ENCODE assay signal across 34 cellular contexts in the genomic region with DNA sequence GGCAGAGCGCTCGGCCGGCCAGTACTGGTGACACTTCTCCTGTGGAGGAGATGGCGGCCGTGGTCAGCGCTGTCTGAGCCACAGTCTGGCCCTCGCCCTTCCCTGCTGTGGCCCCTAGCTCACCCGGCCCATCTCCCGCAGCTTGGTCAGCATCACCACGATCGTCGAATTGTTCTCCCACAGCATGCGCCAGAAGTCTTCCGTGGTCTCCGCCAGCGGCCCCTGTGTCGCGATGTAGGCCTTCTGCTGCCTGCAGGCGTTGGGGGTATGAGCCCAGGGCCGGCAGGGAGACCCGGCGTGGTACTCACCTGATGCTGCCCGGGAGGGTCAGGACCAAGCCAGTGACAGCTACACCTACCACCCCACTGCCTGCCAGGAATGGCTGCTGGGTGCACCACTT.
"Had no signal": no experiment of that assay in that cellular context is flagged by ENCODE, and none has a peak within 500 bp of the region (broad histone marks: within the 10 kb centered on the region; RNA-seq: fewer than 3 reads in every experiment).

No MANE protein-coding gene starts in this region.

- H3K4me1 Mint-ChIP-seq: activated B cell treated with CpG ODN at 0.5 μM for 24 hours; activated CD4-positive, alpha-beta T cell treated with anti-CD3 and anti-CD28 coated beads, Interleukin-2, amount 10 ng/mL, durations not matched to agents 24 days and 14 days; activated naive CD8-positive, alpha-beta T cell treated with anti-CD3 and anti-CD28 coated beads for 36 hours; activated T-helper 17 cell treated with anti-CD3 and anti-CD28 coated beads, Interleukin-2, amount 50 U/mL, for 72 hours had no signal

- H3K4me1 ChIP-seq: adrenal gland, body of pancreas, breast epithelium had no signal

- H3K27me3 ChIP-seq: adrenal gland, body of pancreas, brain microvascular endothelial cell, breast epithelium had no signal

- H3K36me3 Mint-ChIP-seq: activated CD4-positive, alpha-beta memory T cell treated with anti-CD3 and anti-CD28 coated beads for 36 hours had no signal

- DNase-seq: activated B cell treated with CpG ODN at 0.5 μM for 24 hours; activated CD4-positive, alpha-beta memory T cell treated with anti-CD3 and anti-CD28 coated beads for 36 hours; activated CD4-positive, alpha-beta T cell treated with anti-CD3 and anti-CD28 coated beads for 4 hours; activated CD4-positive, alpha-beta T cell treated with anti-CD3 and anti-CD28 coated beads, Interleukin-2, amount 10 ng/mL, durations not matched to agents 24 days and 14 days; activated CD4-positive, alpha-beta T cell treated with anti-CD3 and anti-CD28 coated beads, Interleukin-2, amount 50 U/mL, for 1 hour; activated CD4-positive, alpha-beta T cell treated with anti-CD3 and anti-CD28 coated beads, Interleukin-2, amount 50 U/mL, for 4 hours; activated CD4-positive, CD25-positive, alpha-beta regulatory T cell treated with anti-CD3 and anti-CD28 coated beads, Interleukin-2, amount 50 U/mL, for 72 hours; activated CD8-positive, alpha-beta memory T cell treated with anti-CD3 and anti-CD28 coated beads, Interleukin-2, amount 50 U/mL, for 4 hours; activated CD8-positive, alpha-beta T cell treated with anti-CD3 and anti-CD28 coated beads for 36 hours; activated gamma-delta T cell treated with Interleukin-2 at 50 U/mL for 16 hours; activated naive CD4-positive, alpha-beta T cell; activated naive CD4-positive, alpha-beta T cell treated with anti-CD3 and anti-CD28 coated beads for 36 hours; activated naive CD4-positive, alpha-beta T cell treated with anti-CD3 and anti-CD28 coated beads, Interleukin-2, amount 50 U/mL, for 16 hours; activated naive CD8-positive, alpha-beta T cell treated with anti-CD3 and anti-CD28 coated beads for 36 hours; activated T-cell treated with anti-CD3 and anti-CD28 coated beads for 4 hours; activated T-cell treated with anti-CD3 and anti-CD28 coated beads, Interleukin-2, amount 50 U/mL, for 1 hour; activated T-cell treated with anti-CD3 and anti-CD28 coated beads, Interleukin-2, amount 50 U/mL, for 4 hours; activated T-cell treated with anti-CD3 and anti-CD28 coated beads, Interleukin-2, amount 50 U/mL, for 72 hours; adrenal gland; amniotic stem cell; aorta; body of pancreas; brain microvascular endothelial cell; central memory CD4-positive, alpha-beta T cell; cerebellar nuclear complex; T-helper 2 cell; T-helper 9 cell had no signal

- ATAC-seq: activated CD8-positive, alpha-beta T cell treated with anti-CD3 and anti-CD28 coated beads for 36 hours; activated naive CD4-positive, alpha-beta T cell treated with anti-CD3 and anti-CD28 coated beads, Interleukin-2, amount 50 U/mL, for 72 hours; activated T-cell treated with anti-CD3 and anti-CD28 coated beads, Interleukin-2, amount 50 U/mL, for 4 hours; activated T-cell treated with anti-CD3 and anti-CD28 coated beads, Interleukin-2, amount 50 U/mL, for 72 hours; activated T-helper 17 cell treated with anti-CD3 and anti-CD28 coated beads, Interleukin-2, amount 50 U/mL, for 72 hours; body of pancreas had no signal

- H3K9me3 Mint-ChIP-seq: activated B cell treated with CpG ODN at 0.5 μM for 24 hours; activated CD4-positive, alpha-beta memory T cell treated with anti-CD3 and anti-CD28 coated beads for 36 hours; activated CD8-positive, alpha-beta T cell treated with anti-CD3 and anti-CD28 coated beads for 36 hours; activated naive CD4-positive, alpha-beta T cell treated with anti-CD3 and anti-CD28 coated beads for 36 hours; activated T-helper 17 cell treated with anti-CD3 and anti-CD28 coated beads, Interleukin-2, amount 50 U/mL, for 72 hours had no signal

- H3K9me3 ChIP-seq: adrenal gland, body of pancreas, breast epithelium had no signal

- H3K27me3 Mint-ChIP-seq: activated B cell treated with CpG ODN at 0.5 μM for 24 hours; activated CD4-positive, alpha-beta memory T cell treated with anti-CD3 and anti-CD28 coated beads for 36 hours; activated CD4-positive, alpha-beta T cell treated with anti-CD3 and anti-CD28 coated beads, Interleukin-2, amount 10 ng/mL, durations not matched to agents 24 days and 14 days; activated CD8-positive, alpha-beta T cell treated with anti-CD3 and anti-CD28 coated beads for 36 hours; activated naive CD8-positive, alpha-beta T cell treated with anti-CD3 and anti-CD28 coated beads for 36 hours; activated T-helper 17 cell treated with anti-CD3 and anti-CD28 coated beads, Interleukin-2, amount 50 U/mL, for 72 hours had no signal

- H3K4me3 ChIP-seq: adrenal gland, body of pancreas, breast epithelium had no signal

- H3K27ac Mint-ChIP-seq: activated B cell treated with CpG ODN at 0.5 μM for 24 hours; activated CD4-positive, alpha-beta memory T cell treated with anti-CD3 and anti-CD28 coated beads for 36 hours; activated CD4-positive, alpha-beta T cell treated with anti-CD3 and anti-CD28 coated beads, Interleukin-2, amount 10 ng/mL, durations not matched to agents 24 days and 14 days; activated CD8-positive, alpha-beta T cell treated with anti-CD3 and anti-CD28 coated beads for 36 hours; activated naive CD4-positive, alpha-beta T cell treated with anti-CD3 and anti-CD28 coated beads for 36 hours; activated naive CD4-positive, alpha-beta T cell treated with anti-CD3 and anti-CD28 coated beads, Interleukin-2, amount 50 U/mL, for 72 hours; activated naive CD8-positive, alpha-beta T cell treated with anti-CD3 and anti-CD28 coated beads for 36 hours; activated T-cell treated with anti-CD3 and anti-CD28 coated beads, Interleukin-2, amount 50 U/mL, for 72 hours; activated T-helper 1 cell treated with anti-CD3 and anti-CD28 coated beads, Interleukin-12 subunit alpha, Interleukin-12 subunit beta, Interleukin-2, Interleukin-4 antibody, amounts not matched to agents 30 ng/mL and 10 ng/mL and 1 ng/mL, durations not matched to agents 14 hours and 24 hours and 36 hours; activated T-helper 17 cell treated with anti-CD3 and anti-CD28 coated beads, Interleukin-2, amount 50 U/mL, for 72 hours; T-helper 1 cell treated with Interleukin-12 subunit alpha and Interleukin-12 subunit beta and Interleukin-4 antibody, amounts not matched to agents 30 μg/mL and 1 μg/mL, for 36 hours; T-helper 2 cell treated with Interferon-gamma antibody and Interleukin-4, amounts not matched to agents 5 μg/mL and 100 μg/mL, for 36 hours had no signal

- H3K4me3 Mint-ChIP-seq: activated B cell treated with CpG ODN at 0.5 μM for 24 hours; activated CD4-positive, alpha-beta memory T cell treated with anti-CD3 and anti-CD28 coated beads for 36 hours; activated CD4-positive, alpha-beta T cell treated with anti-CD3 and anti-CD28 coated beads, Interleukin-2, amount 10 ng/mL, durations not matched to agents 24 days and 14 days; activated CD8-positive, alpha-beta T cell treated with anti-CD3 and anti-CD28 coated beads for 36 hours; activated naive CD4-positive, alpha-beta T cell treated with anti-CD3 and anti-CD28 coated beads for 36 hours; activated naive CD8-positive, alpha-beta T cell treated with anti-CD3 and anti-CD28 coated beads for 36 hours; activated T-cell treated with anti-CD3 and anti-CD28 coated beads, Interleukin-2, amount 50 U/mL, for 4 hours; activated T-cell treated with anti-CD3 and anti-CD28 coated beads, Interleukin-2, amount 50 U/mL, for 72 hours; activated T-helper 1 cell treated with anti-CD3 and anti-CD28 coated beads, Interleukin-12 subunit alpha, Interleukin-12 subunit beta, Interleukin-2, Interleukin-4 antibody, amounts not matched to agents 30 ng/mL and 10 ng/mL and 1 ng/mL, durations not matched to agents 14 hours and 24 hours and 36 hours; activated T-helper 17 cell treated with anti-CD3 and anti-CD28 coated beads, Interleukin-2, amount 50 U/mL, for 72 hours; T-helper 1 cell treated with Interleukin-12 subunit alpha and Interleukin-12 subunit beta and Interleukin-4 antibody, amounts not matched to agents 30 μg/mL and 1 μg/mL, for 36 hours; T-helper 2 cell treated with Interferon-gamma antibody and Interleukin-4, amounts not matched to agents 5 μg/mL and 100 μg/mL, for 36 hours had no signal

- H3K27ac ChIP-seq: adrenal gland, body of pancreas, brain microvascular endothelial cell, breast epithelium, VCaP had no signal
